Comparison of ENCODE assay signal across 27 cellular contexts in the genomic region with DNA sequence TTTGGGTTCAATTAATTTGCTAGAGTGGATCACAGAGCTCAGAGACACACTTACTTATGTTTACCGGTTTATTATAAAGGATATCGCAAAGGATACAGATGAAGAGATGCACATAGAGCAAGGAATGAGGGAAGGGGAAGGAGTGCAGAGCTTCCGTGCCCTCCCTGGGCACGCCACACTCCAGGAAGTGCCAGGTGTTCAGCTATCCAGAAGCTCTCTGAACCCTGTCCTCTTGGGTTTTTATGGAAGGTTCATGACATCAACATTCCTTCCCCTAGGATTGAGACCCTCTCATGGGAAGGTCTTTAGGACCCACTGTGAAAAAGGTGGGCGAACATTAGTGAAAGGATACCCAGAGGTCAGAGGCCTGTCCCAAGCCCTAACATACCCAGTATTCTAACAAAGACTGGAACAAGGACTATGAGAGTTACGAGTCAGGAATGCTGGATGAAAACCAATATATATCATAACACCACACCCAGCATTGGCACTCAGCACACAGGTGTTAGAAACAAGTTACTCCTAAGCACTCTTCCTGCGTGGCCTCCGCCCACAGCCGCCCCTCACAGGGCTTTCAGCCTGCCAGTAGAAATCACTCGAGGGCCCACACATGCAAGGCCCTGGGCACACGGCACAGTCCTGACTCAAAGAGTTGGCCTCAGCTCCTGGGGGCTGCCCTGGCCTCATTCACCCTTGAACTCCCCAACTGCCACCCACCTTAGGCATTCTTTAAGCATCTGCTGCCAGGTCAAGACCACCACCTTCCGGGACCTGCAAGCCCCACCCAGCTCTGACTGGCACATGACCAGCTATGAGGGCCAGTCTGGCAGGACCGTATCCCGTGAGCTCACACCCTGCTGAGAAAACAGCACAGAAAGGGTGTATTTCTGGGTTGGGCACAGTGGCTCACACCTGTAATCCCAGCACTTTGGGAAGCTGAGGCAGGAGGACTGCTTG. TPM values are rescaled to one million over a fixed set of nuclear protein-coding genes. Genes with fewer than 3 reads are reported as not detected.
DNase-seq lines count a peak whose midpoint lies in the region; ATAC-seq and TF ChIP-seq lines count a peak whose summit lies in the region.
"Had no signal": no experiment of that assay in that cellular context is flagged by ENCODE, and none has a peak within 500 bp of the region (broad histone marks: within the 10 kb centered on the region; RNA-seq: fewer than 3 reads in every experiment).

No MANE protein-coding gene starts in this region.

- no peak overlapping the region for H3K27ac ChIP-seq in coronary artery
- H3K27ac ChIP-seq in mucosa of rectum (ENCODE audit: low read depth in 2 of 2, low read length in 2 of 2), result peak overlapping the region; percentile 91 to 93
- H3K27ac ChIP-seq: breast epithelium, heart left ventricle, ovary, tibial artery had no signal

- H3K36me3 ChIP-seq in mucosa of rectum (ENCODE audit: control insufficient read depth in 2 of 2, insufficient read depth in 2 of 2, low read length in 2 of 2), result peaks cover 0 to 3% of the 10 kb centered on the region in 2 donors
- H3K36me3 ChIP-seq: breast epithelium, ovary had no signal

- no peaks in the 10 kb centered on the region for H3K27me3 ChIP-seq in mucosa of rectum (ENCODE audit: control insufficient read depth in 2 of 2, insufficient read depth in 2 of 2, low read length in 2 of 2)
- H3K27me3 ChIP-seq: breast epithelium, heart left ventricle, ovary, tibial artery had no signal

- H3K9me3 Mint-ChIP-seq in type B pancreatic cell, result no peaks in the 10 kb centered on the region
- H3K9me3 Mint-ChIP-seq: activated T-cell treated with anti-CD3 and anti-CD28 coated beads, Interleukin-2, amount 50 U/mL, for 72 hours; CD4-positive, CD25-positive, alpha-beta regulatory T cell; IgD-negative memory B cell; naive thymus-derived CD8-positive, alpha-beta T cell; stimulated activated naive CD8-positive, alpha-beta T cell treated with anti-CD3 and anti-CD28 coated beads, Interleukin-15, amount 100 ng/mL, for 72 hours had no signal

- peak overlapping the region; percentile 44 for H3K27ac Mint-ChIP-seq in type B pancreatic cell
- H3K27ac Mint-ChIP-seq: activated T-cell treated with anti-CD3 and anti-CD28 coated beads, Interleukin-2, amount 50 U/mL, for 72 hours; IgD-negative memory B cell had no signal

- no peak overlapping the region for H3K4me3 Mint-ChIP-seq in type B pancreatic cell
- H3K4me3 Mint-ChIP-seq: activated T-cell treated with anti-CD3 and anti-CD28 coated beads, Interleukin-2, amount 50 U/mL, for 72 hours; naive thymus-derived CD8-positive, alpha-beta T cell; stimulated activated naive CD8-positive, alpha-beta T cell treated with anti-CD3 and anti-CD28 coated beads, Interleukin-15, amount 100 ng/mL, for 72 hours had no signal

- H3K4me3 ChIP-seq in coronary artery (no peak overlapping the region), mucosa of rectum (ENCODE audit: low read length in 2 of 2) (peak overlapping the region in 1 of 2 donors; percentile 26)
- H3K4me3 ChIP-seq: breast epithelium, heart left ventricle, ovary, tibial artery had no signal

- DNase-seq in activated CD8-positive, alpha-beta memory T cell treated with anti-CD3 and anti-CD28 coated beads, Interleukin-2, amount 50 U/mL, for 48 hours, result peak; percentile 40
- no peak for DNase-seq in activated CD8-positive, alpha-beta memory T cell treated with anti-CD3 and anti-CD28 coated beads for 24 hours
- DNase-seq in coronary artery (ENCODE audit: low spot score), result peak; percentile 59
- no peak for DNase-seq in type B pancreatic cell (ENCODE audit: extremely low spot score, unreplicated experiment)
- no peak for DNase-seq in activated naive CD4-positive, alpha-beta T cell treated with anti-CD3 and anti-CD28 coated beads, Interleukin-2, amount 50 U/mL, for 16 hours
- DNase-seq in NCI-H510A (lab: John Stamatoyannopoulos, UW), result no peak
- DNase-seq: 8988T; activated CD4-positive, alpha-beta T cell treated with anti-CD3 and anti-CD28 coated beads for 4 hours; activated naive CD4-positive, alpha-beta T cell treated with Interleukin-2 at 50 U/mL for 16 hours; activated T-cell treated with anti-CD3 and anti-CD28 coated beads, Interleukin-2, amount 50 U/mL, for 72 hours; amygdala; CD4-positive, CD25-positive, alpha-beta regulatory T cell; EL; naive thymus-derived CD8-positive, alpha-beta T cell; NCI-H1417 treated with DMSO at 0.1 percent for 48 hours; NCI-H524 treated with DMSO at 0.1 percent for 48 hours; ovary; SK-N-SH; stimulated activated CD4-positive, alpha-beta T cell treated with anti-CD3 and anti-CD28 coated beads, Interleukin-12 subunit alpha, Interleukin-12 subunit beta, amount 100 ng/mL, for 4 hours; T-helper 2 cell; tibial artery had no signal

- TF ChIP-seq CTCF in coronary artery (IDR thresholded peaks at IDR 0.05) (no peak), type B pancreatic cell (conservative IDR thresholded peaks at IDR 0.05) (no peak)

- H3K27me3 Mint-ChIP-seq in type B pancreatic cell, result peaks cover 2% of the 10 kb centered on the region
- H3K27me3 Mint-ChIP-seq: CD4-positive, CD25-positive, alpha-beta regulatory T cell; naive thymus-derived CD8-positive, alpha-beta T cell; stimulated activated naive CD8-positive, alpha-beta T cell treated with anti-CD3 and anti-CD28 coated beads, Interleukin-15, amount 100 ng/mL, for 72 hours had no signal

- no peaks in the 10 kb centered on the region for H3K9me3 ChIP-seq in mucosa of rectum (ENCODE audit: control insufficient read depth in 2 of 2, low read length in 2 of 2)
- H3K9me3 ChIP-seq: breast epithelium, heart left ventricle, ovary, SK-N-SH, tibial artery had no signal

- no peak for ATAC-seq in HG03097 (IDR thresholded peaks at IDR 0.05; ENCODE audit: low FRiP score, unreplicated experiment)
- ATAC-seq: activated T-cell treated with anti-CD3 and anti-CD28 coated beads, Interleukin-2, amount 50 U/mL, for 72 hours; heart left ventricle; naive thymus-derived CD8-positive, alpha-beta T cell; stimulated activated naive CD8-positive, alpha-beta T cell treated with anti-CD3 and anti-CD28 coated beads, Interleukin-15, amount 100 ng/mL, for 72 hours had no signal

- peaks cover 7% of the 10 kb centered on the region for H3K36me3 Mint-ChIP-seq in type B pancreatic cell
- H3K36me3 Mint-ChIP-seq: CD4-positive, CD25-positive, alpha-beta regulatory T cell had no signal

- H3K9ac ChIP-seq in mucosa of rectum (ENCODE audit: low read depth in 1 of 2, low read length in 2 of 2), result peak overlapping the region; percentile 47 to 51
- H3K9ac ChIP-seq: SK-N-SH had no signal

- H3K4me1 ChIP-seq in mucosa of rectum (ENCODE audit: control insufficient read depth in 2 of 2, insufficient read depth in 2 of 2, low read length in 2 of 2), result peaks cover 19 to 30% of the 10 kb centered on the region in 2 donors
- H3K4me1 ChIP-seq: breast epithelium had no signal

- peaks cover 14% of the 10 kb centered on the region for H3K4me1 Mint-ChIP-seq in type B pancreatic cell (ENCODE audit: unreplicated experiment)

RNA-seq across cellular contexts. Expression of a gene that starts 5.6 kb away (rescaled TPM):
- 5.8 and 8.9 TPM in 2 replicates for total RNA-seq in type B pancreatic cell (ENCODE audit: low replicate concordance)

RNA-seq across cellular contexts. Expression of a gene that starts 8.3 kb away (rescaled TPM):
- total RNA-seq in type B pancreatic cell (ENCODE audit: low replicate concordance), result 17.5 and 18.1 TPM in 2 replicates

RNA-seq across cellular contexts. Expression of a gene that starts 32.1 kb away (rescaled TPM):
- 131 and 153 TPM in 2 replicates for total RNA-seq in type B pancreatic cell (ENCODE audit: low replicate concordance)

Comparison
In these comparisons a context has a peak if more than half of its experiments do, and no peak if none do; other contexts are left out.
1. DNase-seq: peak in activated CD8-positive, alpha-beta memory T cell treated with anti-CD3 and anti-CD28 coated beads, Interleukin-2, amount 50 U/mL, for 48 hours (single experiment) and coronary artery (single experiment); none in activated CD8-positive, alpha-beta memory T cell treated with anti-CD3 and anti-CD28 coated beads for 24 hours (single experiment), type B pancreatic cell (single experiment), activated naive CD4-positive, alpha-beta T cell treated with anti-CD3 and anti-CD28 coated beads, Interleukin-2, amount 50 U/mL, for 16 hours (single experiment) and NCI-H510A (single experiment).
2. H3K27ac ChIP-seq: peak in mucosa of rectum (2 of 2); none in coronary artery (0 of 2).